ENCODE assay signal across 9 cellular contexts in genomic region chr19:58218899-58219298, GRCh38. TPM values are rescaled to one million over a fixed set of nuclear protein-coding genes. Genes with fewer than 3 reads are reported as not detected.
DNase-seq lines count a peak whose midpoint lies in the region; ATAC-seq, FAIRE-seq and TF ChIP-seq lines count a peak whose summit lies in the region.
"Had no signal": no experiment of that assay in that cellular context is flagged by ENCODE, and none has a peak within 500 bp of the region (broad histone marks: within the 10 kb centered on the region; RNA-seq: fewer than 3 reads in every experiment).

No MANE protein-coding gene starts in this region.

- no peaks in the 10 kb centered on the region for H3K4me1 Mint-ChIP-seq in activated CD4-positive, alpha-beta T cell treated with anti-CD3 and anti-CD28 coated beads, Interleukin-2, amount 10 ng/mL, durations not matched to agents 7 days and 5 days
- H3K4me1 Mint-ChIP-seq: memory B cell had no signal

- H3K9ac ChIP-seq in kidney (ENCODE audit: low read length in 2 of 2), result no peak overlapping the region

- no peak for TF ChIP-seq POLR2A in GM12892 (IDR thresholded peaks at IDR 0.05; ENCODE audit: low read depth, low read length)

- no peak overlapping the region for H3K27ac Mint-ChIP-seq in activated CD4-positive, alpha-beta T cell treated with anti-CD3 and anti-CD28 coated beads, Interleukin-2, amount 10 ng/mL, durations not matched to agents 7 days and 5 days
- H3K27ac Mint-ChIP-seq: memory B cell had no signal

- no peak overlapping the region for H3K4me3 Mint-ChIP-seq in activated CD4-positive, alpha-beta T cell treated with anti-CD3 and anti-CD28 coated beads, Interleukin-2, amount 10 ng/mL, durations not matched to agents 7 days and 5 days
- H3K4me3 Mint-ChIP-seq: memory B cell had no signal

- H3K36me3 ChIP-seq in kidney (ENCODE audit: control insufficient read depth in 1 of 2, insufficient read depth in 2 of 2, low read length in 2 of 2), result peaks cover 0 to under 1% of the 10 kb centered on the region in 2 donors

- H3K9me3 ChIP-seq in kidney (ENCODE audit: control insufficient read depth in 1 of 2, low read length in 2 of 2), result peaks cover 17 to 47% of the 10 kb centered on the region in 2 donors

- no peak for ATAC-seq in HG03159 (IDR thresholded peaks at IDR 0.05; ENCODE audit: unreplicated experiment)

- CTCF ChIA-PET in activated CD4-positive, alpha-beta T cell treated with anti-CD3 and anti-CD28 coated beads, Interleukin-2, amount 10 ng/mL, durations not matched to agents 7 days and 5 days (lab: Charles Lee), result interaction anchor here (0.6 to 2.2 kb wide), 3 partner anchors 13 to 301 kb away, joined by 3 to 7 read pairs (median 3); partner anchors contain the start of gene ZBTB45

- peaks cover 2% of the 10 kb centered on the region for H3K27me3 Mint-ChIP-seq in activated CD4-positive, alpha-beta T cell treated with anti-CD3 and anti-CD28 coated beads, Interleukin-2, amount 10 ng/mL, durations not matched to agents 7 days and 5 days

- intact Hi-C loops in kidney (cut with DNase I), result no loop called here

- FAIRE-seq in kidney (lab: Jason Lieb, UNC) (no peak), GM12892 (lab: Jason Lieb, UNC) (no peak)

- POLR2A ChIA-PET in activated CD4-positive, alpha-beta T cell treated with anti-CD3 and anti-CD28 coated beads, Interleukin-2, amount 10 ng/mL, durations not matched to agents 7 days and 5 days (lab: Charles Lee), result no interaction called here

- no peak overlapping the region for H3K27ac ChIP-seq in kidney (ENCODE audit: low read depth in 2 of 2, low read length in 2 of 2)

- TF ChIP-seq CTCF in kidney (IDR thresholded peaks at IDR 0.05; ENCODE audit: borderline replicate concordance, extremely low read depth, insufficient read depth), result peak; percentile 30

- H3K36me3 Mint-ChIP-seq in activated CD4-positive, alpha-beta T cell treated with anti-CD3 and anti-CD28 coated beads, Interleukin-2, amount 10 ng/mL, durations not matched to agents 7 days and 5 days (ENCODE audit: low read depth), result peaks cover 15% of the 10 kb centered on the region

- DNase-seq in COR-L47 (lab: John Stamatoyannopoulos, UW), result peak; percentile 25
- DNase-seq in HT-29 (ENCODE audit: low spot score), result peak; percentile 39
- DNase-seq in activated CD4-positive, alpha-beta T cell treated with anti-CD3 and anti-CD28 coated beads, Interleukin-2, amount 10 ng/mL, durations not matched to agents 7 days and 5 days, result peak; percentile 49
- no peak for DNase-seq in kidney
- no peak for DNase-seq in NCI-H526 treated with DMSO at 0.1 percent for 48 hours (lab: John Stamatoyannopoulos, UW)
- DNase-seq in GM12892 (ENCODE audit: insufficient read length), result no peak
- no peak for DNase-seq in NCI-H524 treated with DMSO at 0.1 percent for 48 hours (lab: John Stamatoyannopoulos, UW)

- peaks cover 44% of the 10 kb centered on the region for H3K9me3 Mint-ChIP-seq in activated CD4-positive, alpha-beta T cell treated with anti-CD3 and anti-CD28 coated beads, Interleukin-2, amount 10 ng/mL, durations not matched to agents 7 days and 5 days

- H3K4me3 ChIP-seq in kidney (ENCODE audit: low read length in 2 of 2), result no peak overlapping the region

- no peaks in the 10 kb centered on the region for H3K4me1 ChIP-seq in kidney (ENCODE audit: control insufficient read depth in 1 of 2, insufficient read depth in 1 of 2, low read depth in 1 of 2, low read length in 2 of 2)

RNA-seq across cellular contexts. Expression of gene ZNF544, which starts 9.8 kb away (rescaled TPM):
- 60.1 and 64.8 TPM in 2 replicates for total RNA-seq in HT-29 (2014; rRNA removed; shearing (Covaris generic))
- total RNA-seq in activated CD4-positive, alpha-beta T cell treated with anti-CD3 and anti-CD28 coated beads, Interleukin-2, amount 10 ng/mL, durations not matched to agents 7 days and 5 days, result 10 to 100 TPM; 33.5 to 34.6 TPM
- 39.3 TPM for total RNA-seq in kidney
- 19.4 TPM for polyA plus RNA-seq in kidney (ENCODE audit: insufficient read depth, low read depth, low replicate concordance)
- polyA plus RNA-seq in GM12892 (2012; ENCODE audit: missing spikeins), result 39.6 TPM

RNA-seq across cellular contexts. Expression of gene ZNF274, which starts 36.0 kb away (rescaled TPM):
- total RNA-seq in HT-29 (2014; rRNA removed; shearing (Covaris generic)), result 11.1 and 19.7 TPM in 2 replicates
- total RNA-seq in activated CD4-positive, alpha-beta T cell treated with anti-CD3 and anti-CD28 coated beads, Interleukin-2, amount 10 ng/mL, durations not matched to agents 7 days and 5 days, result 10 to 100 TPM; 22.4 to 23.7 TPM
- total RNA-seq in kidney, result 42.4 TPM
- 10.9 TPM for polyA plus RNA-seq in kidney (ENCODE audit: insufficient read depth, low read depth, low replicate concordance)
- 19.2 TPM for polyA plus RNA-seq in GM12892 (2012; ENCODE audit: missing spikeins)

RNA-seq across cellular contexts. Expression of gene ZNF8, which starts 59.9 kb away (rescaled TPM):
- total RNA-seq in HT-29 (2014; rRNA removed; shearing (Covaris generic)), result 6.4 and 8.5 TPM in 2 replicates
- 1 to 10 TPM; 5.1 to 5.4 TPM for total RNA-seq in activated CD4-positive, alpha-beta T cell treated with anti-CD3 and anti-CD28 coated beads, Interleukin-2, amount 10 ng/mL, durations not matched to agents 7 days and 5 days
- 9.0 TPM for total RNA-seq in kidney
- 1.3 TPM for polyA plus RNA-seq in kidney (ENCODE audit: insufficient read depth, low read depth, low replicate concordance)
- 2.1 TPM for polyA plus RNA-seq in GM12892 (2012; ENCODE audit: missing spikeins)

Comparison
In these comparisons a context has a peak if more than half of its experiments do, and no peak if none do; other contexts are left out.
1. DNase-seq: peak in COR-L47 (single experiment), HT-29 (single experiment) and activated CD4-positive, alpha-beta T cell treated with anti-CD3 and anti-CD28 coated beads, Interleukin-2, amount 10 ng/mL, durations not matched to agents 7 days and 5 days (single experiment); none in kidney (single experiment), NCI-H526 treated with DMSO at 0.1 percent for 48 hours (single experiment), GM12892 (single experiment) and NCI-H524 treated with DMSO at 0.1 percent for 48 hours (single experiment).